In genomic region chr17:29384901-29385300, GRCh38 we compare ENCODE assay signal across 21 cellular contexts. TPM values are rescaled to one million over a fixed set of nuclear protein-coding genes. Genes with fewer than 3 reads are reported as not detected.
DNase-seq lines count a peak whose midpoint lies in the region; ATAC-seq and TF ChIP-seq lines count a peak whose summit lies in the region.
"Had no signal": no experiment of that assay in that cellular context is flagged by ENCODE, and none has a peak within 500 bp of the region (broad histone marks: within the 10 kb centered on the region; RNA-seq: fewer than 3 reads in every experiment).

No MANE protein-coding gene starts in this region.

- H3K9me2 ChIP-seq in DOHH2 (replicated peaks; ENCODE audit: control insufficient read depth, low read length) (no peaks in the 10 kb centered on the region), OCI-LY7 (ENCODE audit: insufficient read depth, low read length) (no peaks in the 10 kb centered on the region)

- H3K4me3 ChIP-seq in DOHH2 (ENCODE audit: low read length) (no peak overlapping the region), OCI-LY7 (ENCODE audit: low read depth, low read length, poor library complexity, severe bottlenecking) (no peak overlapping the region), choroid plexus epithelial cell (ENCODE audit: low read depth, low read length) (no peak overlapping the region), mesendoderm (ENCODE audit: low read length) (no peak overlapping the region)
- H3K4me3 ChIP-seq: coronary artery, gastrocnemius medialis, GM23248, left lung, SJSA1, testis had no signal

- no peak for ATAC-seq in GM19463 (IDR thresholded peaks at IDR 0.05; ENCODE audit: unreplicated experiment)
- ATAC-seq: activated CD4-positive, CD25-positive, alpha-beta regulatory T cell treated with anti-CD3 and anti-CD28 coated beads, Interleukin-2, amount 50 U/mL, for 24 hours; gastrocnemius medialis; left lung had no signal

- no peak for DNase-seq in OCI-LY7 (ENCODE audit: low spot score)
- peak; percentile 30 for DNase-seq in choroid plexus epithelial cell (ENCODE audit: low read depth)
- DNase-seq in mesendoderm, result no peak
- no peak for DNase-seq in H4 (ENCODE audit: low spot score)
- DNase-seq in SHP77 (lab: John Stamatoyannopoulos, UW), result no peak
- no peak for DNase-seq in stimulated activated CD4-positive, alpha-beta T cell treated with anti-CD3 and anti-CD28 coated beads, Interleukin-12 subunit alpha, Interleukin-12 subunit beta, amount 100 ng/mL, for 4 hours
- DNase-seq: activated T-cell treated with anti-CD3 and anti-CD28 coated beads, Interleukin-2, amount 50 U/mL, for 48 hours; EL; gastrocnemius medialis; GM23248; left lung; MM.1S; NCI-H1436 treated with DMSO at 0.1 percent for 48 hours; OCI-M1; testis had no signal

- H3K4me1 ChIP-seq in DOHH2 (ENCODE audit: control insufficient read depth, low read length), result peaks cover 84% of the 10 kb centered on the region
- H3K4me1 ChIP-seq in OCI-LY7 (ENCODE audit: insufficient read depth, low read length, poor library complexity, severe bottlenecking), result peaks cover 3% of the 10 kb centered on the region
- H3K4me1 ChIP-seq in mesendoderm (ENCODE audit: control insufficient read depth, low read depth, low read length), result no peaks in the 10 kb centered on the region
- H3K4me1 ChIP-seq: left lung, SJSA1, testis had no signal

- H4K20me1 ChIP-seq in DOHH2 (ENCODE audit: control insufficient read depth, insufficient read depth, low read depth, low read length), result no peaks in the 10 kb centered on the region
- H4K20me1 ChIP-seq in OCI-LY7 (ENCODE audit: insufficient read depth, low read length), result no peaks in the 10 kb centered on the region

- POLR2A ChIA-PET in OCI-LY7 (lab: Charles Lee), result no interaction called here

- H3K56ac ChIP-seq in mesendoderm (ENCODE audit: low read length), result no peak overlapping the region

- H4K8ac ChIP-seq in mesendoderm (ENCODE audit: low read depth, low read length), result no peak overlapping the region

- H2AK5ac ChIP-seq in mesendoderm (ENCODE audit: low read length), result no peak overlapping the region

- peak overlapping the region; percentile 18 for H3K18ac ChIP-seq in mesendoderm (ENCODE audit: low read length)

- H3K79me2 ChIP-seq in DOHH2 (ENCODE audit: control insufficient read depth, low read length) (peaks cover 26% of the 10 kb centered on the region), OCI-LY7 (ENCODE audit: insufficient read depth, low read depth, low read length) (no peaks in the 10 kb centered on the region), mesendoderm (ENCODE audit: control insufficient read depth, insufficient read depth, low read length) (no peaks in the 10 kb centered on the region)

- no peak overlapping the region for H2BK15ac ChIP-seq in mesendoderm (replicated peaks; ENCODE audit: low read depth)

- peak overlapping the region; percentile 28; the same call in 1 of the 2 replicates for H3K4me2 ChIP-seq in DOHH2 (ENCODE audit: low read length)
- no peak overlapping the region for H3K4me2 ChIP-seq in OCI-LY7 (ENCODE audit: low read length)
- H3K4me2 ChIP-seq in mesendoderm (ENCODE audit: low read length), result no peak overlapping the region

- CTCF ChIA-PET in OCI-LY7 (lab: Charles Lee; ENCODE audit: unreplicated experiment), result no interaction called here

- no peak overlapping the region for H3K4ac ChIP-seq in mesendoderm (ENCODE audit: low read depth, low read length)

- H2BK5ac ChIP-seq in mesendoderm (ENCODE audit: low read length), result no peak overlapping the region

- H2AFZ ChIP-seq in OCI-LY7 (ENCODE audit: low read length), result no peak overlapping the region
- H2AFZ ChIP-seq: GM23248 had no signal

- intact Hi-C loops in OCI-LY7 (cut with micrococcal nuclease; ENCODE audit: unreplicated experiment), result no loop called here

- no peak overlapping the region for H4K5ac ChIP-seq in mesendoderm (ENCODE audit: low read length)

- no peak overlapping the region for H3K23ac ChIP-seq in mesendoderm (ENCODE audit: low read length)

- no peaks in the 10 kb centered on the region for H3K9me3 ChIP-seq in DOHH2 (ENCODE audit: control insufficient read depth, insufficient read depth, low read length)
- no peaks in the 10 kb centered on the region for H3K9me3 ChIP-seq in OCI-LY7 (ENCODE audit: low read length)
- H3K9me3 ChIP-seq: gastrocnemius medialis, left lung, neutrophil, SJSA1, testis had no signal

- no CpG with 5 or more reads among the region's 3 CpGs for WGBS in mesendoderm (ENCODE audit: extremely low coverage, insufficient coverage, low lambda C conversion rate)

- peak overlapping the region; percentile 21 for H2BK120ac ChIP-seq in mesendoderm (ENCODE audit: low read depth, low read length)

- TF ChIP-seq CTCF in DOHH2 (IDR thresholded peaks at IDR 0.05; ENCODE audit: low read depth, low read length, poor library complexity, severe bottlenecking) (peak; percentile 17), OCI-LY7 (conservative IDR thresholded peaks at IDR 0.05; ENCODE audit: low read length) (peak; percentile 42), choroid plexus epithelial cell (conservative IDR thresholded peaks at IDR 0.05; ENCODE audit: low read depth, low read length) (no peak)

- no peak overlapping the region for H3K27ac ChIP-seq in DOHH2 (ENCODE audit: low read depth, low read length)
- H3K27ac ChIP-seq in OCI-LY7 (ENCODE audit: low read depth, low read length, poor library complexity, severe bottlenecking), result no peak overlapping the region
- no peak overlapping the region for H3K27ac ChIP-seq in mesendoderm (ENCODE audit: low read depth, low read length)
- H3K27ac ChIP-seq: coronary artery, gastrocnemius medialis, GM23248, left lung, neutrophil, SJSA1, testis had no signal

- peaks cover 6% of the 10 kb centered on the region for H3F3A ChIP-seq in DOHH2 (ENCODE audit: control insufficient read depth, insufficient read depth)

- H3K27me3 ChIP-seq in DOHH2 (ENCODE audit: control insufficient read depth, low read length) (no peaks in the 10 kb centered on the region), mesendoderm (ENCODE audit: insufficient read depth, low read length, poor library complexity) (no peaks in the 10 kb centered on the region)
- H3K27me3 ChIP-seq: gastrocnemius medialis, left lung, neutrophil, SJSA1, testis had no signal

- no TSS peak for BruUV-seq in OCI-LY7 (replicated peaks; lab: Mats Ljungman, UMichigan)

- H3K36me3 ChIP-seq in DOHH2 (ENCODE audit: control insufficient read depth, low read length), result no peaks in the 10 kb centered on the region; the same call in 1 of the 2 replicates
- H3K36me3 ChIP-seq in OCI-LY7 (ENCODE audit: insufficient read depth, low read length), result no peaks in the 10 kb centered on the region
- no peaks in the 10 kb centered on the region for H3K36me3 ChIP-seq in mesendoderm (ENCODE audit: control insufficient read depth, insufficient read depth, low read length)
- H3K36me3 ChIP-seq: gastrocnemius medialis, left lung, neutrophil, SJSA1 had no signal

- H3K9ac ChIP-seq in mesendoderm (ENCODE audit: low read length), result no peak overlapping the region
- H3K9ac ChIP-seq: GM23248 had no signal

- H3K79me1 ChIP-seq in mesendoderm (ENCODE audit: low read length), result no peaks in the 10 kb centered on the region

RNA-seq across cellular contexts. Expression of gene TAOK1, which starts 5.3 kb away (rescaled TPM):
- 30.4 and 30.5 TPM in 2 replicates for total RNA-seq in OCI-LY7 (2014; rRNA removed; shearing (Covaris generic))
- 46.8 and 49.7 TPM in 2 replicates for total RNA-seq in OCI-LY7 (2022)
- 21.1 TPM for polyA plus RNA-seq in mesendoderm (2013, experiment 1 of 2)
- 21.2 TPM for polyA plus RNA-seq in mesendoderm (2013, experiment 2 of 2)
- 16.0 and 23.9 TPM in 2 replicates for total RNA-seq in H4 (2014; rRNA removed; shearing (Covaris generic))
